ENCODE assay signal across 9 cellular contexts in genomic region chr12:31518680-31519227, GRCh38.
DNase-seq lines count a peak whose midpoint lies in the region; ATAC-seq and TF ChIP-seq lines count a peak whose summit lies in the region.
"Had no signal": no experiment of that assay in that cellular context is flagged by ENCODE, and none has a peak within 500 bp of the region (broad histone marks: within the 10 kb centered on the region; RNA-seq: fewer than 3 reads in every experiment).

No MANE protein-coding gene starts in this region.

- intact Hi-C loops in right cardiac atrium (cut with DNase I) (no loop called here), testis (cut with DNase I; ENCODE audit: low total_unique reads) (no loop called here)

- ATAC-seq in right cardiac atrium (peak; percentile 76 to 92), GM21526 (IDR thresholded peaks at IDR 0.05; ENCODE audit: low FRiP score, unreplicated experiment) (no peak)

- H3K36me3 ChIP-seq in SJSA1: no peaks in the 10 kb centered on the region
- no peaks in the 10 kb centered on the region for H3K36me3 ChIP-seq in testis (ENCODE audit: low read depth, missing control alignments)

- TF ChIP-seq CTCF in testis (IDR thresholded peaks at IDR 0.05) (no peak), GM10266 (IDR thresholded peaks at IDR 0.05; ENCODE audit: control insufficient read depth, insufficient read depth, low read depth, missing control alignments) (no peak)

- H3K27me3 ChIP-seq in SJSA1 (replicated peaks): no peaks in the 10 kb centered on the region
- no peaks in the 10 kb centered on the region for H3K27me3 ChIP-seq in right cardiac atrium (ENCODE audit: control insufficient read depth, insufficient read depth)
- no peaks in the 10 kb centered on the region for H3K27me3 ChIP-seq in testis

- H3K9me3 ChIP-seq in SJSA1 (replicated peaks): no peaks in the 10 kb centered on the region
- no peaks in the 10 kb centered on the region for H3K9me3 ChIP-seq in right cardiac atrium (ENCODE audit: control insufficient read depth, low read length)
- H3K9me3 ChIP-seq in testis: no peaks in the 10 kb centered on the region

- DNase-seq in DMS 273 (lab: John Stamatoyannopoulos, UW; ENCODE audit: unreplicated experiment): peak; percentile 21
- no peak for DNase-seq in DMS 273 treated with DMSO at 0.1 percent for 48 hours (lab: John Stamatoyannopoulos, UW)
- DNase-seq in SJSA1 (ENCODE audit: low read depth in 1 of 2, low spot score in 2 of 2): peak; percentile 88 to 96
- peak in 1 of 3 donors; percentile 24 for DNase-seq in right cardiac atrium
- DNase-seq in testis: peak; percentile 46
- DNase-seq in GM10266 (ENCODE audit: extremely low spot score): no peak
- no peak for DNase-seq in NCI-H82 treated with DMSO at 0.1 percent for 48 hours (lab: John Stamatoyannopoulos, UW; ENCODE audit: unreplicated experiment)

- H3K27ac ChIP-seq in SJSA1 (peak overlapping the region; percentile 94), right cardiac atrium (ENCODE audit: low read length) (no peak overlapping the region), testis (no peak overlapping the region)

- no peak overlapping the region for H3K4me3 ChIP-seq in SJSA1
- no peak overlapping the region for H3K4me3 ChIP-seq in right cardiac atrium (ENCODE audit: low read length)
- no peak overlapping the region for H3K4me3 ChIP-seq in testis
- H3K4me3 ChIP-seq: skin epidermis had no signal

- no peak for TF ChIP-seq POLR2A in testis (IDR thresholded peaks at IDR 0.05)

- WGBS in right cardiac atrium: 28% methylated on average over 4 of the region's 4 CpGs
- 30 to 33% methylated on average over 4 of the region's 4 CpGs for WGBS in testis, 2 donors

- peaks cover 42% of the 10 kb centered on the region for H3K4me1 ChIP-seq in SJSA1 (replicated peaks)
- peaks cover 9% of the 10 kb centered on the region for H3K4me1 ChIP-seq in right cardiac atrium (ENCODE audit: control insufficient read depth, insufficient read depth, low read length)
- H3K4me1 ChIP-seq in testis: peaks cover 17% of the 10 kb centered on the region

Comparison
In these comparisons a context has a peak if more than half of its experiments do, and no peak if none do; other contexts are left out.
1. DNase-seq: peak in DMS 273 (single experiment), SJSA1 (2 of 2) and testis (single experiment); none in DMS 273 treated with DMSO at 0.1 percent for 48 hours (single experiment), GM10266 (single experiment) and NCI-H82 treated with DMSO at 0.1 percent for 48 hours (single experiment).